In the genomic region with DNA sequence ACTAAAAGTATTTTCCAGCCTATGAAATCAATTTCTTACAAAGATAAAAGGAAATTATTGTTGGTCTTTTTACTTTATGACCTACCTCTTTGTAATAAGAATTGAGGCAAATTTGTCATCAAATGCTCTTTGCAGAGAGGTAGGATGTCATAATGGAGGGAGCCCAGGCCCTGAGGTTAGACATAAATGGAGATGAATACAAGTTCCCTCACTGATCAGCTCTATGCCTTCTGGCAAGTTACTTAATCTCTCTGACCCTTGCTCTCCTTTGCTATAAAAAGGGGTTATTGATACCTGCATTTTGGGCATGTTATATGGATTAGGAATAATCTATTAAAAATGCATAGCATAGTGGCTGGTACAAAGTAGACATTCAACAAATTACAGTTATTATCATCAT, we compare ENCODE assay signal across 2 cellular contexts.
TF ChIP-seq lines count a peak whose summit lies in the region.

No MANE protein-coding gene starts in this region.

TF ChIP-seq in A549, 52 proteins besides CTCF, POLR2A, EP300 and RAD21:
- no peak for TF ChIP-seq ZC3H11A (IDR thresholded peaks at IDR 0.05)
- TF ChIP-seq KDM1A (IDR thresholded peaks at IDR 0.05; ENCODE audit: low read depth), result no peak
- TF ChIP-seq, protein P1, sequence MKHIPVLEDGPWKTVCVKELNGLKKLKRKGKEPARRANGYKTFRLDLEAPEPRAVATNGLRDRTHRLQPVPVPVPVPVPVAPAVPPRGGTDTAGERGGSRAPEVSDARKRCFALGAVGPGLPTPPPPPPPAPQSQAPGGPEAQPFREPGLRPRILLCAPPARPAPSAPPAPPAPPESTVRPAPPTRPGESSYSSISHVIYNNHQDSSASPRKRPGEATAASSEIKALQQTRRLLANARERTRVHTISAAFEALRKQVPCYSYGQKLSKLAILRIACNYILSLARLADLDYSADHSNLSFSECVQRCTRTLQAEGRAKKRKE (CRISPR knock-in tag; IDR thresholded peaks at IDR 0.05; ENCODE audit: low read depth), result no peak
- TF ChIP-seq ZNF302 (CRISPR knock-in tag; IDR thresholded peaks at IDR 0.05), result no peak
- TF ChIP-seq TP53 (CRISPR knock-in tag; IDR thresholded peaks at IDR 0.05), result no peak
- TF ChIP-seq HOXA7 (CRISPR knock-in tag; IDR thresholded peaks at IDR 0.05), result no peak
- TF ChIP-seq FOXS1 (CRISPR knock-in tag; IDR thresholded peaks at IDR 0.05), result no peak
- no peak for TF ChIP-seq ESRRA (IDR thresholded peaks at IDR 0.05; ENCODE audit: borderline replicate concordance, low read length)
- no peak for TF ChIP-seq ZSCAN20 (CRISPR knock-in tag; IDR thresholded peaks at IDR 0.05)
- TF ChIP-seq CBX2 (IDR thresholded peaks at IDR 0.05; ENCODE audit: borderline replicate concordance, low read depth), result no peak
- TF ChIP-seq, protein P2, sequence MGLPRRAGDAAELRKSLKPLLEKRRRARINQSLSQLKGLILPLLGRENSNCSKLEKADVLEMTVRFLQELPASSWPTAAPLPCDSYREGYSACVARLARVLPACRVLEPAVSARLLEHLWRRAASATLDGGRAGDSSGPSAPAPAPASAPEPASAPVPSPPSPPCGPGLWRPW (IDR thresholded peaks at IDR 0.05), result no peak
- no peak for TF ChIP-seq ZFP36 (IDR thresholded peaks at IDR 0.05; ENCODE audit: borderline replicate concordance, partially characterized antibody)
- TF ChIP-seq, protein P3, sequence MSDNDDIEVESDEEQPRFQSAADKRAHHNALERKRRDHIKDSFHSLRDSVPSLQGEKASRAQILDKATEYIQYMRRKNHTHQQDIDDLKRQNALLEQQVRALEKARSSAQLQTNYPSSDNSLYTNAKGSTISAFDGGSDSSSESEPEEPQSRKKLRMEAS (IDR thresholded peaks at IDR 0.05), result no peak
- no peak for TF ChIP-seq POLR2AphosphoS2 (conservative IDR thresholded peaks at IDR 0.05; ENCODE audit: low read length)
- TF ChIP-seq, protein P4, sequence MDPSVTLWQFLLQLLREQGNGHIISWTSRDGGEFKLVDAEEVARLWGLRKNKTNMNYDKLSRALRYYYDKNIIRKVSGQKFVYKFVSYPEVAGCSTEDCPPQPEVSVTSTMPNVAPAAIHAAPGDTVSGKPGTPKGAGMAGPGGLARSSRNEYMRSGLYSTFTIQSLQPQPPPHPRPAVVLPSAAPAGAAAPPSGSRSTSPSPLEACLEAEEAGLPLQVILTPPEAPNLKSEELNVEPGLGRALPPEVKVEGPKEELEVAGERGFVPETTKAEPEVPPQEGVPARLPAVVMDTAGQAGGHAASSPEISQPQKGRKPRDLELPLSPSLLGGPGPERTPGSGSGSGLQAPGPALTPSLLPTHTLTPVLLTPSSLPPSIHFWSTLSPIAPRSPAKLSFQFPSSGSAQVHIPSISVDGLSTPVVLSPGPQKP (IDR thresholded peaks at IDR 0.05; ENCODE audit: low read depth, low read length), result no peak
- no peak for TF ChIP-seq SREBF2 (IDR thresholded peaks at IDR 0.05)
- no peak for TF ChIP-seq NR3C1 (IDR thresholded peaks at IDR 0.05)
- no peak for TF ChIP-seq HDAC2 (IDR thresholded peaks at IDR 0.05)
- TF ChIP-seq JUN (IDR thresholded peaks at IDR 0.05), result no peak
- no peak for TF ChIP-seq HOXB13 (CRISPR knock-in tag; IDR thresholded peaks at IDR 0.05; ENCODE audit: low read depth)

TF ChIP-seq in IMR-90, 13 proteins besides CTCF, POLR2A, EP300 and RAD21:
- TF ChIP-seq, protein P5, sequence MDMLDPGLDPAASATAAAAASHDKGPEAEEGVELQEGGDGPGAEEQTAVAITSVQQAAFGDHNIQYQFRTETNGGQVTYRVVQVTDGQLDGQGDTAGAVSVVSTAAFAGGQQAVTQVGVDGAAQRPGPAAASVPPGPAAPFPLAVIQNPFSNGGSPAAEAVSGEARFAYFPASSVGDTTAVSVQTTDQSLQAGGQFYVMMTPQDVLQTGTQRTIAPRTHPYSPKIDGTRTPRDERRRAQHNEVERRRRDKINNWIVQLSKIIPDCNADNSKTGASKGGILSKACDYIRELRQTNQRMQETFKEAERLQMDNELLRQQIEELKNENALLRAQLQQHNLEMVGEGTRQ (IDR thresholded peaks at IDR 0.05; ENCODE audit: low read depth, low read length), result no peak
- TF ChIP-seq RCOR1 (IDR thresholded peaks at IDR 0.05; ENCODE audit: insufficient replicate concordance, low read length) (no peak), CHD1 (IDR thresholded peaks at IDR 0.05; ENCODE audit: low read depth, low read length) (no peak), MAZ (IDR thresholded peaks at IDR 0.05; ENCODE audit: borderline replicate concordance, low read depth, low read length) (no peak), SMC3 (IDR thresholded peaks at IDR 0.05; ENCODE audit: low read depth, low read length) (no peak), FOS (IDR thresholded peaks at IDR 0.05; ENCODE audit: low read depth, low read length) (no peak), MXI1 (IDR thresholded peaks at IDR 0.05; ENCODE audit: borderline replicate concordance, low read depth, low read length) (no peak), BHLHE40 (IDR thresholded peaks at IDR 0.05; ENCODE audit: low read depth, low read length) (no peak), MAFK (IDR thresholded peaks at IDR 0.05; ENCODE audit: low read depth, low read length) (no peak), NFE2L2 (IDR thresholded peaks at IDR 0.05; ENCODE audit: low read depth, low read length) (no peak), CEBPB (IDR thresholded peaks at IDR 0.05; ENCODE audit: low read depth, low read length) (no peak), RFX5 (IDR thresholded peaks at IDR 0.05; ENCODE audit: low read depth, low read length) (no peak)
- TF ChIP-seq, protein P4 (IDR thresholded peaks at IDR 0.05; ENCODE audit: borderline replicate concordance, low read depth, low read length), result no peak
